Comparison of ENCODE assay signal across 17 cellular contexts in the genomic region with DNA sequence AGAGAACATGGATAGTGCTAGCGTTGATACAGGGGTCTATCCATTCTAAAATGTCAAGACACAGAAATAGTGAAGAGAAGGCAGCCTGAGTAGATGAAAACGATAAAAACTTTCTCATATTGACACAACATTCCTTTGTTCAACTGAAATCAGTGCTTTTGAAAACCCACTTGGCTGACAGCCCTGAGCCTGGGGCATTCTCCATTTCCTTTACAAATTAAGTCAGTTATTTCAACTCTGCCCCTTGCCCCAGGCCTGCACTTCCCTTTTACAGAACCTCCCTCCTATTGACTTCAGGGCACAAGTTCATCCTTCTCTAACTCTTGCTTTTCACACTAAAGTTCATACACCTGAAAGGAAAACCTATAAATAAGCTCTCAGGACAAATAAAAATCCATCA.
DNase-seq lines count a peak whose midpoint lies in the region; ATAC-seq and TF ChIP-seq lines count a peak whose summit lies in the region.
"Had no signal": no experiment of that assay in that cellular context is flagged by ENCODE, and none has a peak within 500 bp of the region (broad histone marks: within the 10 kb centered on the region; RNA-seq: fewer than 3 reads in every experiment).

No MANE protein-coding gene starts in this region.

- in situ Hi-C loops in brain microvascular endothelial cell (cut with HindIII; ENCODE audit: low pct_ligation_motif_present, low sequenced_read_pairs): no loop called here

- H3K36me3 Mint-ChIP-seq in activated naive CD4-positive, alpha-beta T cell treated with anti-CD3 and anti-CD28 coated beads for 36 hours (ENCODE audit: low read depth): no peaks in the 10 kb centered on the region
- H3K36me3 Mint-ChIP-seq: brain, natural killer cell had no signal

- H3K4me3 ChIP-seq in brain microvascular endothelial cell (ENCODE audit: low read depth, low read length) (no peak overlapping the region), osteoblast (ENCODE audit: insufficient read depth, low read length) (no peak overlapping the region)
- H3K4me3 ChIP-seq: BLaER1, dorsolateral prefrontal cortex, psoas muscle, tibial artery had no signal

- H2AFZ ChIP-seq in osteoblast (ENCODE audit: low read length): no peak overlapping the region

- peak overlapping the region; percentile 25 for H3K4me2 ChIP-seq in osteoblast (ENCODE audit: insufficient read depth, low read length)
- H3K4me2 ChIP-seq: BLaER1 had no signal

- H3K79me2 ChIP-seq in osteoblast (ENCODE audit: insufficient read depth, low read length): peaks cover 20% of the 10 kb centered on the region

- no peaks in the 10 kb centered on the region for H3K36me3 ChIP-seq in brain microvascular endothelial cell (replicated peaks)
- no peaks in the 10 kb centered on the region for H3K36me3 ChIP-seq in osteoblast (ENCODE audit: insufficient read depth, low read length)
- H3K36me3 ChIP-seq: BLaER1, tibial artery had no signal

- no peaks in the 10 kb centered on the region for H4K20me1 ChIP-seq in osteoblast (ENCODE audit: insufficient read depth, low read length)
- H4K20me1 ChIP-seq: BLaER1 had no signal

- CTCF ChIA-PET in activated naive CD4-positive, alpha-beta T cell treated with anti-CD3 and anti-CD28 coated beads for 36 hours (lab: Charles Lee): no interaction called here

- DNase-seq in ELF-1 (ENCODE audit: low read depth, low spot score): peak; percentile 66
- peak; percentile 80 for DNase-seq in NCI-H460 (ENCODE audit: extremely low read depth, low read depth)
- DNase-seq in brain microvascular endothelial cell: no peak
- no peak for DNase-seq in osteoblast (ENCODE audit: insufficient read length, low spot score, missing footprints)
- no peak for DNase-seq in NCI-H1436 treated with DMSO at 0.1 percent for 48 hours (lab: John Stamatoyannopoulos, UW)
- DNase-seq in activated naive CD4-positive, alpha-beta T cell treated with anti-CD3 and anti-CD28 coated beads for 36 hours: no peak
- DNase-seq: activated CD4-positive, alpha-beta T cell treated with anti-CD3 and anti-CD28 coated beads for 48 hours; activated CD8-positive, alpha-beta memory T cell treated with anti-CD3 and anti-CD28 coated beads, Interleukin-2, amount 50 U/mL, for 48 hours; dorsolateral prefrontal cortex; natural killer cell; psoas muscle; tibial artery had no signal

- peak overlapping the region; percentile 6 for H3K27ac ChIP-seq in brain microvascular endothelial cell
- H3K27ac ChIP-seq in osteoblast (ENCODE audit: low read depth, low read length): peak overlapping the region; percentile 32
- H3K27ac ChIP-seq: BLaER1, psoas muscle, tibial artery had no signal

- peaks cover 50% of the 10 kb centered on the region for H3K4me1 ChIP-seq in osteoblast (ENCODE audit: insufficient read depth, low read length)
- H3K4me1 ChIP-seq: BLaER1, psoas muscle had no signal

- no peak overlapping the region for H3K4me3 Mint-ChIP-seq in activated naive CD4-positive, alpha-beta T cell treated with anti-CD3 and anti-CD28 coated beads for 36 hours
- H3K4me3 Mint-ChIP-seq: brain, natural killer cell had no signal

- H3K9me3 ChIP-seq in osteoblast (ENCODE audit: low read depth, low read length): no peaks in the 10 kb centered on the region
- H3K9me3 ChIP-seq: BLaER1, psoas muscle, tibial artery had no signal

- intact Hi-C loops in activated naive CD4-positive, alpha-beta T cell treated with anti-CD3 and anti-CD28 coated beads for 36 hours (cut with micrococcal nuclease): no loop called here

- ATAC-seq in GM21723 (IDR thresholded peaks at IDR 0.05; ENCODE audit: unreplicated experiment) (no peak), GM18511 (IDR thresholded peaks at IDR 0.05; ENCODE audit: unreplicated experiment) (no peak)
- ATAC-seq: esophagus mucosa, natural killer cell, psoas muscle had no signal

- H3K27me3 Mint-ChIP-seq in activated naive CD4-positive, alpha-beta T cell treated with anti-CD3 and anti-CD28 coated beads for 36 hours (ENCODE audit: low read depth): no peaks in the 10 kb centered on the region
- H3K27me3 Mint-ChIP-seq: brain had no signal

- H3K9me3 Mint-ChIP-seq in activated naive CD4-positive, alpha-beta T cell treated with anti-CD3 and anti-CD28 coated beads for 36 hours: peaks cover 4% of the 10 kb centered on the region

- H3K4me1 Mint-ChIP-seq in activated naive CD4-positive, alpha-beta T cell treated with anti-CD3 and anti-CD28 coated beads for 36 hours (ENCODE audit: low read depth): no peaks in the 10 kb centered on the region
- H3K4me1 Mint-ChIP-seq: natural killer cell had no signal

- no peaks in the 10 kb centered on the region for H3K27me3 ChIP-seq in brain microvascular endothelial cell (replicated peaks)
- no peaks in the 10 kb centered on the region for H3K27me3 ChIP-seq in osteoblast (ENCODE audit: insufficient read depth, low read length)
- H3K27me3 ChIP-seq: BLaER1, dorsolateral prefrontal cortex, tibial artery had no signal

- TF ChIP-seq CTCF in brain microvascular endothelial cell (IDR thresholded peaks at IDR 0.05; ENCODE audit: low read depth, low read length, missing control alignments) (no peak), osteoblast (IDR thresholded peaks at IDR 0.05; ENCODE audit: extremely low read depth, low read depth, low read length) (no peak)

- no peak overlapping the region for H3K27ac Mint-ChIP-seq in activated naive CD4-positive, alpha-beta T cell treated with anti-CD3 and anti-CD28 coated beads for 36 hours
- H3K27ac Mint-ChIP-seq: natural killer cell had no signal

Comparison
In these comparisons a context has a peak if more than half of its experiments do, and no peak if none do; other contexts are left out.
1. DNase-seq: peak in ELF-1 (single experiment) and NCI-H460 (single experiment); none in brain microvascular endothelial cell (single experiment), osteoblast (single experiment), NCI-H1436 treated with DMSO at 0.1 percent for 48 hours (single experiment) and activated naive CD4-positive, alpha-beta T cell treated with anti-CD3 and anti-CD28 coated beads for 36 hours (single experiment).